ENCODE assay signal across 8 cellular contexts in the genomic region with DNA sequence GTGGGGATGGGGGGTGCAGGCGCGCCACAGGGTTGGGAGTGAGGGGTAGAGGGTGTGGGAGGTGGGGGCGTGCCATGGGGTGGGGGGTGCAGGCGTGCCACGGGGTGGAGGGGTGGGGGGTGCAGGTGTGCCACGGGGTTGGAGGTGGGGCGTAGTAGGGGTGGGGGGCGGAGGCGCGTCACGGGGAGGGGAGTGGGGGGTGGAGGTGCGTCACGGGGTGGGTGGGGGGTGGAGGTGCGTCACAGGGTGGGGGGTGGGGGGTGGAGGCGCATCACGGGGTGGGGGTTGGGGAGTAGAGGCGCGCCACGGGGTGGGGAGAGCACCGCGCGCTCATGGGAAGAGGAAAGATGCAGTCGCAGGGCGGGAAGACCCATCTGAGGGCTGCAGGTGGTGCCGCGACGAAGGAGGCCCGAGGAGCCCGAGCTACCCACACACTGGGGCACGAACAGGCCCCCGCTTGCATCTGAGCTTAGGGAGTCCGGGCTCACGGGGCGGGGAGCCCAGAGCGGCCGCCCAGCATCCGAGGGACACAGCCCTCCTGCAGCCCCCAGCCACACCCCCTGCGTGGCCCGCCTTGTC. TPM values are rescaled to one million over a fixed set of nuclear protein-coding genes. Genes with fewer than 3 reads are reported as not detected.
DNase-seq lines count a peak whose midpoint lies in the region; ATAC-seq and TF ChIP-seq lines count a peak whose summit lies in the region.

No MANE protein-coding gene starts in this region.

- peak overlapping the region; percentile 53 for H3K4me3 Mint-ChIP-seq in WTC11

- POLR2A ChIA-PET in WTC11 (lab: Charles Lee) = no interaction called here

- H3K9me3 ChIP-seq in stomach = no peaks in the 10 kb centered on the region

- peaks cover 18% of the 10 kb centered on the region for H3K27me3 Mint-ChIP-seq in WTC11 (ENCODE audit: low read depth)

- no peak for TF ChIP-seq POLR2A in stomach (IDR thresholded peaks at IDR 0.05)

- no peak for TF ChIP-seq EP300 in stomach (IDR thresholded peaks at IDR 0.05)

- H3K4me3 ChIP-seq in stomach = peak overlapping the region; percentile 35 to 53 (median 46)

- H3K4me1 ChIP-seq in stomach = peaks cover 9 to 19% (median 13%) of the 10 kb centered on the region in 4 donors

- 4 to 20% (median 10%) methylated on average over 18 to 35 of the region's 39 CpGs for WGBS in stomach, 5 donors

- H3K27ac Mint-ChIP-seq in WTC11 = no peak overlapping the region

- ATAC-seq in WTC11 (peak; percentile 15; the same call in 1 of the 2 replicates), GM19035 (IDR thresholded peaks at IDR 0.05; ENCODE audit: unreplicated experiment) (no peak), GM18858 (IDR thresholded peaks at IDR 0.05; ENCODE audit: unreplicated experiment) (no peak)

- TF ChIP-seq CTCF in WTC11 (IDR thresholded peaks at IDR 0.05) (no peak), stomach (IDR thresholded peaks at IDR 0.05) (no peak)

- no peaks in the 10 kb centered on the region for H3K4me1 Mint-ChIP-seq in WTC11

- intact Hi-C loops in stomach (cut with DNase I; ENCODE audit: low total_unique reads) = no loop called here

- peak; percentile 22 for DNase-seq in stimulated activated CD4-positive, alpha-beta T cell treated with anti-CD3 and anti-CD28 coated beads, Interleukin-2, amount 100 ng/mL, for 4 hours (ENCODE audit: low read depth)
- DNase-seq in stimulated activated CD4-positive, alpha-beta T cell treated with anti-CD3 and anti-CD28 coated beads, Interleukin-1b, Interleukin-23, amount 100 ng/mL, for 48 hours = no peak
- no peak for DNase-seq in WTC11 (ENCODE audit: low spot score)
- DNase-seq in germinal center (ENCODE audit: low spot score) = peak; percentile 71
- DNase-seq in stomach = no peak
- no peak for DNase-seq in amniotic stem cell (lab: John Stamatoyannopoulos, UW)

- no peaks in the 10 kb centered on the region for H3K9me3 Mint-ChIP-seq in WTC11

- H3K36me3 Mint-ChIP-seq in WTC11 = no peaks in the 10 kb centered on the region

- peaks cover 0 to 60% (median 31%) of the 10 kb centered on the region in 4 donors for H3K36me3 ChIP-seq in stomach

- H3K27ac ChIP-seq in stomach = peak overlapping the region in 2 of 5 donors; percentile 16 to 18

- peaks cover 0 to 14% (median 0%) of the 10 kb centered on the region in 3 donors for H3K27me3 ChIP-seq in stomach

- CTCF ChIA-PET in WTC11 (lab: Charles Lee) = interaction anchor here (1.0 kb wide), 1 partner anchor 53 kb away, joined by 4 read pairs; no protein-coding TSS in a partner anchor

TF ChIP-seq in WTC11, 78 proteins besides CTCF, POLR2A, EP300 and RAD21:
- TF ChIP-seq GABPB1 (CRISPR knock-in tag; IDR thresholded peaks at IDR 0.05) (no peak), RELA (CRISPR knock-in tag; IDR thresholded peaks at IDR 0.05; ENCODE audit: borderline replicate concordance) (peak; percentile 36; the same call in 1 of the 2 replicates)

RNA-seq across cellular contexts. Expression of gene SNED1, which starts 37.5 kb away (rescaled TPM):
- total RNA-seq in WTC11 (2021) = 2.5 to 3.2 TPM (median 2.7 TPM) in 3 replicates
- total RNA-seq in stomach = 100 to 1,000 TPM in 1 of 5 donors, 10 to 100 TPM in 4; 11.4 to 106 (median 22.7) TPM
- 1 to 10 TPM; 2.0 to 2.7 (median 2.3) TPM for polyA plus RNA-seq in stomach

Comparison
In these comparisons a context has a peak if more than half of its experiments do, and no peak if none do; other contexts are left out.
1. DNase-seq: peak in stimulated activated CD4-positive, alpha-beta T cell treated with anti-CD3 and anti-CD28 coated beads, Interleukin-2, amount 100 ng/mL, for 4 hours (single experiment) and germinal center (single experiment); none in stimulated activated CD4-positive, alpha-beta T cell treated with anti-CD3 and anti-CD28 coated beads, Interleukin-1b, Interleukin-23, amount 100 ng/mL, for 48 hours (single experiment), WTC11 (single experiment), stomach (single experiment) and amniotic stem cell (single experiment).